11 cellular contexts compared by ENCODE assay signal in genomic region chr2:66481100-66481549, GRCh38. TPM values are rescaled to one million over a fixed set of nuclear protein-coding genes. Genes with fewer than 3 reads are reported as not detected.
DNase-seq lines count a peak whose midpoint lies in the region; ATAC-seq, FAIRE-seq and TF ChIP-seq lines count a peak whose summit lies in the region.
"Had no signal": no experiment of that assay in that cellular context is flagged by ENCODE, and none has a peak within 500 bp of the region (broad histone marks: within the 10 kb centered on the region; RNA-seq: fewer than 3 reads in every experiment).

No MANE protein-coding gene starts in this region.

- H3K9me3 ChIP-seq in SK-N-SH (no peaks in the 10 kb centered on the region), ascending aorta (no peaks in the 10 kb centered on the region)

- no peak for ATAC-seq in HG03432 (IDR thresholded peaks at IDR 0.05; ENCODE audit: unreplicated experiment)

- H3K4me2 ChIP-seq in SK-N-SH = 0 out of 2 replicates have a peak overlapping the region, but pooled peaks have one; percentile 0

- peaks cover 33% of the 10 kb centered on the region; the same call in 1 of the 2 replicates for H3K79me2 ChIP-seq in SK-N-SH (ENCODE audit: insufficient read depth)

- H3K27ac ChIP-seq in SK-N-SH (ENCODE audit: low read depth in 2 of 2, low read length in 1 of 2) (peak overlapping the region in 1 of 2 experiments; percentile 53; a peak in 3 of 4 replicates), ascending aorta (peak overlapping the region in 1 of 2 donors; percentile 47)

- H3K4me3 Mint-ChIP-seq in activated CD4-positive, alpha-beta memory T cell treated with anti-CD3 and anti-CD28 coated beads, Interleukin-2, amount 10 ng/mL, durations not matched to agents 7 days and 5 days = no peak overlapping the region

- 78% methylated on average over 2 of the region's 2 CpGs for WGBS in SK-N-SH (ENCODE audit: low lambda C conversion rate)

- H3K4me3 ChIP-seq in SK-N-SH (ENCODE audit: low read depth in 2 of 2, low read length in 1 of 2) = no peak overlapping the region
- no peak overlapping the region for H3K4me3 ChIP-seq in ascending aorta

- H4K20me1 ChIP-seq in SK-N-SH (ENCODE audit: insufficient read depth) = peaks cover 18% of the 10 kb centered on the region; the same call in 1 of the 2 replicates

- TF ChIP-seq RAD21 in SK-N-SH (IDR thresholded peaks at IDR 0.05; ENCODE audit: low read length) = no peak

- H3K27me3 Mint-ChIP-seq in activated CD4-positive, alpha-beta memory T cell treated with anti-CD3 and anti-CD28 coated beads, Interleukin-2, amount 10 ng/mL, durations not matched to agents 7 days and 5 days = no peaks in the 10 kb centered on the region

- CTCF ChIA-PET in SK-N-SH (lab: Yijun Ruan, JAX) = no interaction called here
- CTCF ChIA-PET in activated CD4-positive, alpha-beta memory T cell treated with anti-CD3 and anti-CD28 coated beads, Interleukin-2, amount 10 ng/mL, durations not matched to agents 7 days and 5 days (lab: Charles Lee) = no interaction called here

- peaks cover 3 to 31% of the 10 kb centered on the region in 2 experiments; a peak in 3 of 4 replicates for H3K4me1 ChIP-seq in SK-N-SH (ENCODE audit: control insufficient read depth in 1 of 2, insufficient read depth in 2 of 2, low read depth in 1 of 2, low read length in 1 of 2)
- peaks cover 0 to 35% of the 10 kb centered on the region in 2 donors for H3K4me1 ChIP-seq in ascending aorta

- TF ChIP-seq CTCF in SK-N-SH (IDR thresholded peaks at IDR 0.05) (no peak), ascending aorta (IDR thresholded peaks at IDR 0.05) (no peak)

- FAIRE-seq in H54 (lab: Jason Lieb, UNC) = peak; percentile 48
- FAIRE-seq: colon, G401.6 had no signal

- no peak overlapping the region for H3K27ac Mint-ChIP-seq in activated CD4-positive, alpha-beta memory T cell treated with anti-CD3 and anti-CD28 coated beads, Interleukin-2, amount 10 ng/mL, durations not matched to agents 7 days and 5 days

- intact Hi-C loops in ascending aorta (cut with DNase I) = no loop called here

- no peak overlapping the region for H3K9ac ChIP-seq in SK-N-SH

- H3K36me3 ChIP-seq in SK-N-SH (replicated peaks in 1 of 2; ENCODE audit: control insufficient read depth in 1 of 2, insufficient read depth in 2 of 2, low read length in 1 of 2) (peaks cover 15 to 48% of the 10 kb centered on the region in 2 experiments), ascending aorta (no peaks in the 10 kb centered on the region)

- no peaks in the 10 kb centered on the region for H3F3A ChIP-seq in SK-N-SH (replicated peaks; ENCODE audit: insufficient read depth)

- DNase-seq in H54 (ENCODE audit: insufficient read length, low spot score) (peak; percentile 5), SK-N-SH (no peak), glomerular visceral epithelial cell (ENCODE audit: extremely low spot score) (peak; percentile 1), pulmonary artery endothelial cell (ENCODE audit: low read depth, low spot score) (peak; percentile 83), ascending aorta (ENCODE audit: low spot score in 2 of 2) (no peak)
- no peak for DNase-seq in activated CD4-positive, alpha-beta memory T cell treated with anti-CD3 and anti-CD28 coated beads, Interleukin-2, amount 10 ng/mL, durations not matched to agents 7 days and 5 days
- DNase-seq in activated CD4-positive, CD25-positive, alpha-beta regulatory T cell (lab: John Stamatoyannopoulos, UW) = no peak
- DNase-seq: NCI-H510A treated with DMSO at 0.1 percent for 48 hours had no signal

- TF ChIP-seq EP300 in SK-N-SH (IDR thresholded peaks at IDR 0.05; ENCODE audit: borderline replicate concordance in 1 of 2, low read depth in 1 of 2, low read length in 1 of 2) = no peak

- H3K36me3 Mint-ChIP-seq in activated CD4-positive, alpha-beta memory T cell treated with anti-CD3 and anti-CD28 coated beads, Interleukin-2, amount 10 ng/mL, durations not matched to agents 7 days and 5 days (ENCODE audit: low read depth) = no peaks in the 10 kb centered on the region

- H3K9me3 Mint-ChIP-seq in activated CD4-positive, alpha-beta memory T cell treated with anti-CD3 and anti-CD28 coated beads, Interleukin-2, amount 10 ng/mL, durations not matched to agents 7 days and 5 days = no peaks in the 10 kb centered on the region

- H2AFZ ChIP-seq in SK-N-SH (ENCODE audit: low read depth) = no peak overlapping the region

- H3K4me1 Mint-ChIP-seq in activated CD4-positive, alpha-beta memory T cell treated with anti-CD3 and anti-CD28 coated beads, Interleukin-2, amount 10 ng/mL, durations not matched to agents 7 days and 5 days = no peaks in the 10 kb centered on the region

- POLR2A ChIA-PET in SK-N-SH (lab: Yijun Ruan, JAX) = no interaction called here
- POLR2A ChIA-PET in activated CD4-positive, alpha-beta memory T cell treated with anti-CD3 and anti-CD28 coated beads, Interleukin-2, amount 10 ng/mL, durations not matched to agents 7 days and 5 days (lab: Charles Lee) = no interaction called here

- H3K27me3 ChIP-seq in SK-N-SH (ENCODE audit: insufficient read depth) (no peaks in the 10 kb centered on the region), ascending aorta (no peaks in the 10 kb centered on the region)

- no peaks in the 10 kb centered on the region for H3K9me2 ChIP-seq in SK-N-SH

- TF ChIP-seq POLR2A in H54 (IDR thresholded peaks at IDR 0.05; ENCODE audit: low read depth, low read length) = no peak

TF ChIP-seq in SK-N-SH, 30 proteins besides CTCF, POLR2A, EP300 and RAD21:
- TF ChIP-seq ELF1 (IDR thresholded peaks at IDR 0.05) (no peak), JUND (IDR thresholded peaks at IDR 0.05) (peak; percentile 22; the same call in 1 of the 2 replicates), RFX5 (IDR thresholded peaks at IDR 0.05; ENCODE audit: low read length) (no peak), PBX3 (IDR thresholded peaks at IDR 0.05) (peak; percentile 79), TCF12 (IDR thresholded peaks at IDR 0.05) (peak; percentile 17; the same call in 1 of the 2 replicates), SMC3 (IDR thresholded peaks at IDR 0.05; ENCODE audit: low read depth, low read length) (no peak), NFIC (IDR thresholded peaks at IDR 0.05; ENCODE audit: borderline replicate concordance) (peak; percentile 4; the same call in 1 of the 2 replicates)

RNA-seq across cellular contexts. Expression of gene MEIS1, which starts 46.2 kb away (rescaled TPM):
- polyA plus RNA-seq in SK-N-SH (2012; rRNA removed) = 16.9 and 21.8 TPM in 2 replicates
- polyA plus RNA-seq in SK-N-SH (2012; cell fraction: cytosol; rRNA removed) = 10.7 and 11.9 TPM in 2 replicates
- 30.1 and 60.1 TPM in 2 replicates for polyA plus RNA-seq in SK-N-SH (2012; cell fraction: nucleus; rRNA removed)
- total RNA-seq in pulmonary artery endothelial cell (24.1 and 33.0 TPM in 2 replicates), ascending aorta (46.7 TPM)
- not detected for total RNA-seq in activated CD4-positive, alpha-beta memory T cell treated with anti-CD3 and anti-CD28 coated beads, Interleukin-2, amount 10 ng/mL, durations not matched to agents 7 days and 5 days

Comparison
In these comparisons a context has a peak if more than half of its experiments do, and no peak if none do; other contexts are left out.
1. DNase-seq: peak in H54 (single experiment), glomerular visceral epithelial cell (single experiment) and pulmonary artery endothelial cell (single experiment); none in SK-N-SH (single experiment), activated CD4-positive, alpha-beta memory T cell treated with anti-CD3 and anti-CD28 coated beads, Interleukin-2, amount 10 ng/mL, durations not matched to agents 7 days and 5 days (single experiment), activated CD4-positive, CD25-positive, alpha-beta regulatory T cell (0 of 4) and ascending aorta (0 of 2).
2. RNA of gene MEIS1, which starts 46.2 kb away (total RNA-seq): 46.7 TPM in ascending aorta (single experiment) and 24.1 to 33.0 TPM in pulmonary artery endothelial cell; not detected in activated CD4-positive, alpha-beta memory T cell treated with anti-CD3 and anti-CD28 coated beads, Interleukin-2, amount 10 ng/mL, durations not matched to agents 7 days and 5 days; every median in the first group is over 10 times any median in the second.